Comparison of ENCODE assay signal across 21 cellular contexts in the genomic region with DNA sequence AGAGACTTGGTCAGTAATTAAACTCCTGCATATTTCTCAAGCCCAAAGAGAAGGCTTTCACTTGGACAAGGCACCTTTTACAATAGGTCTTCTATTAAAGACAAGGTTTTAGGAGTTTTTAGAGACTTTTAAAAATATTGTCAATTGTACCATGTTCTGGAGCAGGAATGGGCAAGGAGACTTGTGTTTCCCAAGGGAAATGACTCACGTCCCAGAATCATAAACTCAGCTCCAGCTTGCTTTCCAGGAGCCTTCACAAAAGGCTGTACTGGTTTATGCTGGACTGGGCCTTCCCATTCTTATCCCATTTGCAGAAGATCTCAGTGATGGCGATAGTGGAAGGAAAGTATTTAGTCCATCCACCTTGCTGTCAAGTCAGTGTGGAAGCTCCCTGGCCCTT. TPM values are rescaled to one million over a fixed set of nuclear protein-coding genes. Genes with fewer than 3 reads are reported as not detected.
DNase-seq lines count a peak whose midpoint lies in the region; ATAC-seq and TF ChIP-seq lines count a peak whose summit lies in the region.
"Had no signal": no experiment of that assay in that cellular context is flagged by ENCODE, and none has a peak within 500 bp of the region (broad histone marks: within the 10 kb centered on the region; RNA-seq: fewer than 3 reads in every experiment).

No MANE protein-coding gene starts in this region.

- TF ChIP-seq CTCF in choroid plexus epithelial cell (conservative IDR thresholded peaks at IDR 0.05; ENCODE audit: low read depth, low read length) (no peak), osteoblast (IDR thresholded peaks at IDR 0.05; ENCODE audit: extremely low read depth, low read depth, low read length) (no peak), coronary artery (IDR thresholded peaks at IDR 0.05) (no peak)

- H3K27me3 ChIP-seq in MG63, result no peaks in the 10 kb centered on the region
- H3K27me3 ChIP-seq in osteoblast (ENCODE audit: insufficient read depth, low read length), result no peaks in the 10 kb centered on the region
- H3K27me3 ChIP-seq: esophagus muscularis mucosa had no signal

- no peak overlapping the region for H3K4me2 ChIP-seq in osteoblast (ENCODE audit: insufficient read depth, low read length)

- no peak overlapping the region for H3K27ac ChIP-seq in osteoblast (ENCODE audit: low read depth, low read length)
- H3K27ac ChIP-seq in coronary artery, result no peak overlapping the region
- H3K27ac ChIP-seq: esophagus muscularis mucosa had no signal

- H3K36me3 ChIP-seq in MG63 (no peaks in the 10 kb centered on the region), osteoblast (ENCODE audit: insufficient read depth, low read length) (no peaks in the 10 kb centered on the region)
- H3K36me3 ChIP-seq: esophagus muscularis mucosa had no signal

- DNase-seq in Daoy (ENCODE audit: low read depth) (peak; percentile 88), MG63 (peak; percentile 46), choroid plexus epithelial cell (ENCODE audit: low read depth) (peak; percentile 60), osteoblast (ENCODE audit: insufficient read length, low spot score, missing footprints) (no peak), NK-92 (lab: John Stamatoyannopoulos, UW; ENCODE audit: unreplicated experiment) (no peak), coronary artery (ENCODE audit: low spot score) (no peak)
- DNase-seq: activated CD4-positive, alpha-beta T cell treated with anti-CD3 and anti-CD28 coated beads for 1 hour; activated CD8-positive, alpha-beta memory T cell treated with anti-CD3 and anti-CD28 coated beads, Interleukin-2, amount 50 U/mL, for 4 hours; C1 segment of cervical spinal cord; DND-41; NCI-H187 treated with DMSO at 0.1 percent for 48 hours; NCI-H526 treated with DMSO at 0.1 percent for 48 hours; occipital lobe; stimulated activated naive CD4-positive, alpha-beta T cell; T-helper 1 cell had no signal

- H3K79me2 ChIP-seq in osteoblast (ENCODE audit: insufficient read depth, low read length), result no peaks in the 10 kb centered on the region

- H3K9me3 ChIP-seq in MG63 (no peaks in the 10 kb centered on the region), osteoblast (ENCODE audit: low read depth, low read length) (no peaks in the 10 kb centered on the region)
- H3K9me3 ChIP-seq: esophagus muscularis mucosa had no signal

- ATAC-seq in HG03520 (IDR thresholded peaks at IDR 0.05; ENCODE audit: unreplicated experiment) (no peak), HG03521 (IDR thresholded peaks at IDR 0.05; ENCODE audit: unreplicated experiment) (no peak)
- ATAC-seq: activated naive CD4-positive, alpha-beta T cell treated with anti-CD3 and anti-CD28 coated beads, Interleukin-2, amount 50 U/mL, for 72 hours; Panc1 had no signal

- no peak overlapping the region for H3K4me3 ChIP-seq in MG63
- H3K4me3 ChIP-seq in choroid plexus epithelial cell (ENCODE audit: low read depth, low read length), result no peak overlapping the region
- H3K4me3 ChIP-seq in osteoblast (ENCODE audit: insufficient read depth, low read length), result no peak overlapping the region
- H3K4me3 ChIP-seq in coronary artery, result no peak overlapping the region
- H3K4me3 ChIP-seq: esophagus muscularis mucosa, skin epidermis had no signal

- no peaks in the 10 kb centered on the region for H4K20me1 ChIP-seq in osteoblast (ENCODE audit: insufficient read depth, low read length)

- peaks cover 15% of the 10 kb centered on the region for H3K4me1 ChIP-seq in osteoblast (ENCODE audit: insufficient read depth, low read length)

- H2AFZ ChIP-seq in osteoblast (ENCODE audit: low read length), result peak overlapping the region; percentile 3

RNA-seq across cellular contexts. Expression of a gene that starts 7.8 kb away (rescaled TPM):
- 4.3 and 7.2 TPM in 2 replicates for total RNA-seq in Daoy (2014; rRNA removed; shearing (Covaris generic))
- 0.10 and 0.59 TPM in 2 replicates for total RNA-seq in MG63 (2014; rRNA removed; shearing (Covaris generic); ENCODE audit: low replicate concordance)
- 10.9 and 11.9 TPM in 2 replicates for total RNA-seq in osteoblast

Comparison
In these comparisons a context has a peak if more than half of its experiments do, and no peak if none do; other contexts are left out.
1. DNase-seq: peak in Daoy (single experiment), MG63 (single experiment) and choroid plexus epithelial cell (single experiment); none in osteoblast (single experiment), NK-92 (single experiment) and coronary artery (single experiment).